Comparison of ENCODE assay signal across 1 cellular context in genomic region chr2:146228659-146229058, GRCh38.
TF ChIP-seq lines count a peak whose summit lies in the region.

No MANE protein-coding gene starts in this region.

TF ChIP-seq in GM12878, 131 proteins besides CTCF, POLR2A, EP300 and RAD21 (continues in another document):
- peak; percentile 10 for TF ChIP-seq PBX3 (IDR thresholded peaks at IDR 0.05; ENCODE audit: insufficient replicate concordance, low read depth, low read length)
- TF ChIP-seq GABPA (IDR thresholded peaks at IDR 0.05; ENCODE audit: low read depth): 0 out of 2 replicates have a peak, but pooled peaks have one; percentile 40
- TF ChIP-seq ZNF687 (IDR thresholded peaks at IDR 0.05): no peak
- TF ChIP-seq POLR2AphosphoS2 (IDR thresholded peaks at IDR 0.05; ENCODE audit: low read depth, low read length): no peak
- peak; percentile 58; the same call in 1 of the 2 replicates for TF ChIP-seq ZBED1 (IDR thresholded peaks at IDR 0.05; ENCODE audit: borderline replicate concordance)
- no peak for TF ChIP-seq RBBP5 (conservative IDR thresholded peaks at IDR 0.05)
- peak; percentile 91 for TF ChIP-seq EED (IDR thresholded peaks at IDR 0.05; ENCODE audit: low read depth)
- peak; percentile 85 for TF ChIP-seq MEF2B (IDR thresholded peaks at IDR 0.05; ENCODE audit: partially characterized antibody, poor library complexity, severe bottlenecking)
- peak in 1 of 2 experiments; percentile 29; a peak in 1 of 4 replicates for TF ChIP-seq BHLHE40 (IDR thresholded peaks at IDR 0.05; ENCODE audit: borderline replicate concordance in 1 of 2, low read depth in 2 of 2, low read length in 1 of 2)
- no peak for TF ChIP-seq SRF (IDR thresholded peaks at IDR 0.05; ENCODE audit: low read depth in 2 of 2, low read length in 2 of 2)
- TF ChIP-seq STAT3 (IDR thresholded peaks at IDR 0.05; ENCODE audit: low read depth, low read length): no peak
- TF ChIP-seq FOXM1 (IDR thresholded peaks at IDR 0.05; ENCODE audit: low read depth, low read length): peak; percentile 83; the same call in 1 of the 2 replicates
- TF ChIP-seq MYC (IDR thresholded peaks at IDR 0.05; ENCODE audit: insufficient read depth, insufficient read length, insufficient replicate concordance, low read length, severe bottlenecking): no peak
- no peak for TF ChIP-seq CUX1 (IDR thresholded peaks at IDR 0.05; ENCODE audit: insufficient replicate concordance, low read depth, low read length)
- no peak for TF ChIP-seq USF2 (IDR thresholded peaks at IDR 0.05; ENCODE audit: borderline replicate concordance, low read depth, low read length)
- peak; percentile 95 for TF ChIP-seq RUNX3 (IDR thresholded peaks at IDR 0.05; ENCODE audit: low read length)
- TF ChIP-seq PAX5 (IDR thresholded peaks at IDR 0.05; ENCODE audit: borderline replicate concordance, low read depth, low read length): no peak
- no peak for TF ChIP-seq EGR1 (IDR thresholded peaks at IDR 0.05; ENCODE audit: borderline replicate concordance in 1 of 2, low read depth in 2 of 2, low read length in 2 of 2)
- no peak for TF ChIP-seq ASH2L (IDR thresholded peaks at IDR 0.05; ENCODE audit: borderline replicate concordance, low read depth)
- no peak for TF ChIP-seq MAX (IDR thresholded peaks at IDR 0.05; ENCODE audit: low read depth, low read length)
- TF ChIP-seq CREM (IDR thresholded peaks at IDR 0.05; ENCODE audit: low read depth): peak; percentile 72
- TF ChIP-seq MTA2 (IDR thresholded peaks at IDR 0.05; ENCODE audit: low read depth): peak; percentile 98
- TF ChIP-seq SUZ12 (IDR thresholded peaks at IDR 0.05; ENCODE audit: unreplicated experiment): no peak
- no peak for TF ChIP-seq WRNIP1 (IDR thresholded peaks at IDR 0.05; ENCODE audit: borderline replicate concordance, low read depth, low read length)
- TF ChIP-seq ZNF384 (IDR thresholded peaks at IDR 0.05; ENCODE audit: borderline replicate concordance, low read depth, low read length): no peak
- TF ChIP-seq BMI1 (IDR thresholded peaks at IDR 0.05; ENCODE audit: borderline replicate concordance): peak; percentile 80
- peak; percentile 96 for TF ChIP-seq IKZF1 (conservative IDR thresholded peaks at IDR 0.05)
- TF ChIP-seq MYB (IDR thresholded peaks at IDR 0.05; ENCODE audit: borderline replicate concordance, low read depth, low read length): no peak
- no peak for TF ChIP-seq KDM1A (IDR thresholded peaks at IDR 0.05; ENCODE audit: borderline replicate concordance)
- no peak for TF ChIP-seq TCF12 (IDR thresholded peaks at IDR 0.05; ENCODE audit: low read depth, low read length)
- no peak; the same call in 1 of the 2 replicates for TF ChIP-seq RAD51 (IDR thresholded peaks at IDR 0.05)
- peak; percentile 88 for TF ChIP-seq NFIC (IDR thresholded peaks at IDR 0.05; ENCODE audit: low read depth, low read length)
- no peak for TF ChIP-seq ZNF24 (IDR thresholded peaks at IDR 0.05)
- TF ChIP-seq CBX3 (IDR thresholded peaks at IDR 0.05; ENCODE audit: borderline replicate concordance, low read depth): no peak
- TF ChIP-seq TCF3 (IDR thresholded peaks at IDR 0.05; ENCODE audit: borderline replicate concordance, insufficient read depth, low read depth, low read length): no peak
- no peak for TF ChIP-seq ZBTB33 (IDR thresholded peaks at IDR 0.05)
- TF ChIP-seq NR2F1 (conservative IDR thresholded peaks at IDR 0.05): peak; percentile 94
- TF ChIP-seq MTA3 (IDR thresholded peaks at IDR 0.05; ENCODE audit: borderline replicate concordance, low read length): 0 out of 2 replicates have a peak, but pooled peaks have one; percentile 51
- no peak for TF ChIP-seq IRF5 (IDR thresholded peaks at IDR 0.05; ENCODE audit: borderline replicate concordance)
- 0 out of 2 replicates have a peak, but pooled peaks have one; percentile 36 for TF ChIP-seq NKRF (conservative IDR thresholded peaks at IDR 0.05)
- peak; percentile 80 for TF ChIP-seq JUNB (IDR thresholded peaks at IDR 0.05)
- TF ChIP-seq BRCA1 (IDR thresholded peaks at IDR 0.05; ENCODE audit: low read depth, low read length): no peak
- TF ChIP-seq NFXL1 (IDR thresholded peaks at IDR 0.05; ENCODE audit: borderline replicate concordance): no peak
- TF ChIP-seq SMARCA5 (IDR thresholded peaks at IDR 0.05): no peak; the same call in 1 of the 2 replicates
- peak; percentile 47 for TF ChIP-seq ATF2 (IDR thresholded peaks at IDR 0.05; ENCODE audit: low read length)
